In the genomic region with DNA sequence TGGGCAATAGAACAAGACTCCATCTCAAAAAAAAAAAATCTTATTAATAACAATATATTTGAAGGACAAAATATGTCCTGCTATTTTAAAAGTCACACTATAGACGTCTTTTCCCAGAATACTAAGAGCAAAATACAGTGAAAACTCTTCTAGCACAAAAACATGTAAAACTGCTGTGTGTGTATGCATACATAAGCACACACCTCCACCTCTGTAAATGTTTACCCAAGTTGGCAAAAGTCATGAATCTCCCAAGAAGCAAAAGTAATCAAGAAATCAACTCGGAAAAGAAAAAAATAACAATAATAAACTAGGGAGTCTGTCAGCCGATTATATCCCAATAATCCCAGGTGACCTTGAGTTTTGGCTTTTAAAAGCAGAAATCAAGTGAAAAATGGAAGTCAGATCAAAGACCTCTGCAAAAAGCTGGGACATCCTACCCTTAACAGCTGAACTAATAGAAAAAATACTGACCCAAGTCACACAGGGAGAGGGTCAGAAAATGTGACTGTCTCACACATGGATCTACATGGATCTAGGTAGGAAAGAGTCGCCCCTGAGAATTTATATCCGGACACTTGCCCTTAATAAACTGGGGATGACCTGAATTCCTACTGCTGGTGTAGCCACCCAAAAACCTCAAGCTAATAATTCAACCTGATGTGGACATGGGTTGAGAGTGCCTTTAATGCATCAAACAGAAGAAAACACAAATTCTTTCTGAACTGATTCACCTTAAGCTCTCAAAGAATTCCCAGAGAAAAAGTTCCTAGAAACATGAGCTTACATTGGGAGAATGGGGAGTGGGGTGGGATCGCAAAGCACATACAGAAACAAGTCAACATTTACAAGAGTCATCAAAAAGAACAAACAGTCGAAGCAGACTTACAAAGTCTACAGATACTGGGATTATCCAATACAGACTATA, we compare ENCODE assay signal across 21 cellular contexts. TPM values are rescaled to one million over a fixed set of nuclear protein-coding genes. Genes with fewer than 3 reads are reported as not detected.
"Had no signal": no experiment of that assay in that cellular context is flagged by ENCODE, and none has a peak within 500 bp of the region (broad histone marks: within the 10 kb centered on the region; RNA-seq: fewer than 3 reads in every experiment).

No MANE protein-coding gene starts in this region.

- H3K4me3 ChIP-seq: coronary artery, esophagus squamous epithelium, lower lobe of right lung, neural progenitor cell had no signal

- H3K27ac ChIP-seq: brain microvascular endothelial cell, coronary artery, esophagus squamous epithelium, lower lobe of right lung, neural progenitor cell had no signal

- ATAC-seq: activated CD4-positive, alpha-beta T cell treated with anti-CD3 and anti-CD28 coated beads for 36 hours; activated CD8-positive, alpha-beta T cell treated with anti-CD3 and anti-CD28 coated beads for 36 hours; left cardiac atrium; lower lobe of right lung; T-helper 17 cell had no signal

- H3K36me3 Mint-ChIP-seq: activated naive CD4-positive, alpha-beta T cell treated with anti-CD3 and anti-CD28 coated beads, Interleukin-2, amount 50 U/mL, for 24 hours; naive B cell had no signal

- DNase-seq: activated CD4-positive, alpha-beta T cell treated with anti-CD3 and anti-CD28 coated beads for 36 hours; activated CD8-positive, alpha-beta T cell treated with anti-CD3 and anti-CD28 coated beads for 36 hours; activated effector memory CD4-positive, alpha-beta T cell treated with anti-CD3 and anti-CD28 coated beads, Interleukin-2, amount 50 U/mL, for 16 hours; activated T-cell treated with anti-CD3 and anti-CD28 coated beads, Interleukin-2, amount 50 U/mL, for 48 hours; amniotic stem cell; brain microvascular endothelial cell; esophagus squamous epithelium; glutamatergic neuron; hypothalamus; left cardiac atrium; lower lobe of right lung; naive B cell; stimulated activated CD4-positive, alpha-beta T cell treated with anti-CD3 and anti-CD28 coated beads, Interleukin-15, amount 100 ng/mL, for 24 hours; stimulated activated CD4-positive, alpha-beta T cell treated with anti-CD3 and anti-CD28 coated beads, Interleukin-4, amount 100 ng/mL, for 1 hour; stimulated activated naive CD4-positive, alpha-beta T cell treated with Interleukin-2 at 50 U/mL for 16 hours; T-helper 17 cell; trophoblast cell had no signal

- H3K27me3 ChIP-seq: brain microvascular endothelial cell, esophagus squamous epithelium, neural progenitor cell had no signal

- H3K9me3 Mint-ChIP-seq: activated CD8-positive, alpha-beta T cell treated with anti-CD3 and anti-CD28 coated beads for 36 hours; activated naive CD4-positive, alpha-beta T cell treated with anti-CD3 and anti-CD28 coated beads, Interleukin-2, amount 50 U/mL, for 24 hours had no signal

- H3K27me3 Mint-ChIP-seq: activated CD8-positive, alpha-beta T cell treated with anti-CD3 and anti-CD28 coated beads for 36 hours; activated naive CD4-positive, alpha-beta T cell treated with anti-CD3 and anti-CD28 coated beads, Interleukin-2, amount 50 U/mL, for 24 hours; central memory CD8-positive, alpha-beta T cell; naive B cell; T-helper 17 cell had no signal

- H3K36me3 ChIP-seq: brain microvascular endothelial cell, esophagus squamous epithelium, lower lobe of right lung, neural progenitor cell had no signal

- H3K9me3 ChIP-seq: esophagus squamous epithelium, lower lobe of right lung had no signal

- H3K4me1 Mint-ChIP-seq: activated CD4-positive, alpha-beta T cell treated with anti-CD3 and anti-CD28 coated beads for 36 hours; activated naive CD4-positive, alpha-beta T cell treated with anti-CD3 and anti-CD28 coated beads, Interleukin-2, amount 50 U/mL, for 24 hours; central memory CD8-positive, alpha-beta T cell; naive B cell; T-helper 17 cell had no signal

- H3K4me1 ChIP-seq: lower lobe of right lung had no signal

- H3K4me3 Mint-ChIP-seq: activated CD4-positive, alpha-beta T cell treated with anti-CD3 and anti-CD28 coated beads for 36 hours; activated CD8-positive, alpha-beta T cell treated with anti-CD3 and anti-CD28 coated beads for 36 hours; activated naive CD4-positive, alpha-beta T cell treated with anti-CD3 and anti-CD28 coated beads, Interleukin-2, amount 50 U/mL, for 24 hours; central memory CD8-positive, alpha-beta T cell; naive B cell; neural progenitor cell; T-helper 17 cell had no signal

- H3K27ac Mint-ChIP-seq: activated CD4-positive, alpha-beta T cell treated with anti-CD3 and anti-CD28 coated beads for 36 hours; activated CD8-positive, alpha-beta T cell treated with anti-CD3 and anti-CD28 coated beads for 36 hours; activated naive CD4-positive, alpha-beta T cell treated with anti-CD3 and anti-CD28 coated beads, Interleukin-2, amount 50 U/mL, for 24 hours; naive B cell; neural progenitor cell; T-helper 17 cell had no signal

RNA-seq across cellular contexts. Expression of a gene that starts 29.9 kb away (rescaled TPM):
- total RNA-seq: activated CD4-positive, alpha-beta T cell treated with anti-CD3 and anti-CD28 coated beads for 36 hours; activated CD8-positive, alpha-beta T cell treated with anti-CD3 and anti-CD28 coated beads for 36 hours; T-helper 17 cell had no signal
